In genomic region chr9:88953401-88954029, GRCh38 we compare ENCODE assay signal across 1 cellular context.
TF ChIP-seq lines count a peak whose summit lies in the region.

No MANE protein-coding gene starts in this region.

TF ChIP-seq in HepG2, 621 proteins besides CTCF, POLR2A, EP300 and RAD21:
- TF ChIP-seq ZGPAT (CRISPR knock-in tag; IDR thresholded peaks at IDR 0.05), result no peak
- TF ChIP-seq RELA (CRISPR knock-in tag; IDR thresholded peaks at IDR 0.05), result no peak
- no peak for TF ChIP-seq ZNF280D (CRISPR knock-in tag; IDR thresholded peaks at IDR 0.05)
- no peak for TF ChIP-seq ZFX (CRISPR knock-in tag; IDR thresholded peaks at IDR 0.05; ENCODE audit: low read depth)
- no peak for TF ChIP-seq BRCA1 (CRISPR knock-in tag; IDR thresholded peaks at IDR 0.05)
- TF ChIP-seq ZNF567 (CRISPR knock-in tag; IDR thresholded peaks at IDR 0.05; ENCODE audit: borderline replicate concordance), result no peak
- no peak for TF ChIP-seq ZNF138 (CRISPR knock-in tag; IDR thresholded peaks at IDR 0.05; ENCODE audit: low read depth)
- TF ChIP-seq FOXK2 (IDR thresholded peaks at IDR 0.05), result no peak
- no peak for TF ChIP-seq HDAC6 (IDR thresholded peaks at IDR 0.05; ENCODE audit: low read depth, low read length)
- TF ChIP-seq CCDC6 (CRISPR knock-in tag; IDR thresholded peaks at IDR 0.05), result no peak
- TF ChIP-seq E2F5 (CRISPR knock-in tag; conservative IDR thresholded peaks at IDR 0.05), result no peak
- no peak for TF ChIP-seq HOXA9 (CRISPR knock-in tag; IDR thresholded peaks at IDR 0.05; ENCODE audit: borderline replicate concordance)
- TF ChIP-seq ZNF773 (CRISPR knock-in tag; IDR thresholded peaks at IDR 0.05; ENCODE audit: borderline replicate concordance), result no peak
